Comparison of ENCODE assay signal across 9 cellular contexts in the genomic region with DNA sequence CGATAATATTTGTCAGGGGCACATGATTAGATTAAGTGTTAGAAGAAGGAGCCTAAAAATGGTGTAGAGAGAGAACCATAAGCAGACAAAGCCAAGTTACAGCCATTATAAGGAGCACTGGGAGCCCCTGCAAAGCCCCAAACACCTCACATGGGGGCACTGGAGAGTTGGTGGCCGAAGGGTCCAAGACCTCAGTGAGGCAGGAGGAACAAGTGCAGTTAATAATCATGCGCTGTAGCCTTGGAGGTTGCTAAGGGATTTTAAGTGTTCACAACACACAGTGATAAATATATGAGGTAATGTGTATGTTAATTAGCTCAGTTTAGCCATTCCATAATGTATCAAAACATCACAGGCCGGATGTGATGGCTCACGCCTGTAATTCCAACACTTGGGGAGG. TPM values are rescaled to one million over a fixed set of nuclear protein-coding genes. Genes with fewer than 3 reads are reported as not detected.
DNase-seq lines count a peak whose midpoint lies in the region; ATAC-seq and TF ChIP-seq lines count a peak whose summit lies in the region.
"Had no signal": no experiment of that assay in that cellular context is flagged by ENCODE, and none has a peak within 500 bp of the region (broad histone marks: within the 10 kb centered on the region; RNA-seq: fewer than 3 reads in every experiment).

No MANE protein-coding gene starts in this region.

- TF ChIP-seq EP300 in transverse colon (IDR thresholded peaks at IDR 0.05; ENCODE audit: low read depth): no peak

- H3K27ac ChIP-seq in OCI-LY7 (ENCODE audit: low read depth, low read length, poor library complexity, severe bottlenecking) (no peak overlapping the region), transverse colon (no peak overlapping the region)

- H3K9me3 ChIP-seq in OCI-LY7 (ENCODE audit: low read length) (no peaks in the 10 kb centered on the region), transverse colon (no peaks in the 10 kb centered on the region)

- no peak overlapping the region for H2AFZ ChIP-seq in OCI-LY7 (ENCODE audit: low read length)

- peaks cover 56% of the 10 kb centered on the region for H3K27me3 Mint-ChIP-seq in activated CD4-positive, alpha-beta T cell treated with anti-CD3 and anti-CD28 coated beads, Interleukin-2, amount 10 ng/mL, durations not matched to agents 24 days and 14 days

- no peaks in the 10 kb centered on the region for H3K36me3 ChIP-seq in OCI-LY7 (ENCODE audit: insufficient read depth, low read length)
- H3K36me3 ChIP-seq in transverse colon: no peaks in the 10 kb centered on the region

- H3K4me3 ChIP-seq in OCI-LY7 (ENCODE audit: low read depth, low read length, poor library complexity, severe bottlenecking): no peak overlapping the region
- H3K4me3 ChIP-seq in fibroblast of villous mesenchyme (ENCODE audit: low read depth, low read length): no peak overlapping the region
- no peak overlapping the region for H3K4me3 ChIP-seq in transverse colon

- no peaks in the 10 kb centered on the region for H4K20me1 ChIP-seq in OCI-LY7 (ENCODE audit: insufficient read depth, low read length)

- no peaks in the 10 kb centered on the region for H3K79me2 ChIP-seq in OCI-LY7 (ENCODE audit: insufficient read depth, low read depth, low read length)

- no peaks in the 10 kb centered on the region for H3K4me1 Mint-ChIP-seq in activated CD4-positive, alpha-beta T cell treated with anti-CD3 and anti-CD28 coated beads, Interleukin-2, amount 10 ng/mL, durations not matched to agents 24 days and 14 days
- H3K4me1 Mint-ChIP-seq: CD14-positive monocyte had no signal

- H3K4me3 Mint-ChIP-seq in activated CD4-positive, alpha-beta T cell treated with anti-CD3 and anti-CD28 coated beads, Interleukin-2, amount 10 ng/mL, durations not matched to agents 24 days and 14 days: no peak overlapping the region
- H3K4me3 Mint-ChIP-seq: CD14-positive monocyte had no signal

- H3K36me3 Mint-ChIP-seq in activated CD4-positive, alpha-beta T cell treated with anti-CD3 and anti-CD28 coated beads, Interleukin-2, amount 10 ng/mL, durations not matched to agents 24 days and 14 days (ENCODE audit: low read depth): no peaks in the 10 kb centered on the region
- H3K36me3 Mint-ChIP-seq: CD14-positive monocyte had no signal

- TF ChIP-seq CTCF in OCI-LY7 (conservative IDR thresholded peaks at IDR 0.05; ENCODE audit: low read length) (0 out of 2 replicates have a peak, but pooled peaks have one; percentile 15), fibroblast of villous mesenchyme (IDR thresholded peaks at IDR 0.05; ENCODE audit: insufficient read depth, low read depth, low read length) (peak; percentile 57), transverse colon (IDR thresholded peaks at IDR 0.05) (peak in 3 of 5 experiments; percentile 18 to 19 (median 19))

- H3K27me3 ChIP-seq in transverse colon: no peaks in the 10 kb centered on the region

- in situ Hi-C loops in transverse colon (cut with MboI; ENCODE audit: low pct_ligation_motif_present in 1 of 4, low pct_unique_long_range_greater_than_20kb in 1 of 4, low sequenced_read_pairs in 3 of 4): no loop called here

- H3K27ac Mint-ChIP-seq in activated CD4-positive, alpha-beta T cell treated with anti-CD3 and anti-CD28 coated beads, Interleukin-2, amount 10 ng/mL, durations not matched to agents 24 days and 14 days: peak overlapping the region; percentile 18
- H3K27ac Mint-ChIP-seq: CD14-positive monocyte had no signal

- no peaks in the 10 kb centered on the region for H3K4me1 ChIP-seq in OCI-LY7 (ENCODE audit: insufficient read depth, low read length, poor library complexity, severe bottlenecking)
- no peaks in the 10 kb centered on the region for H3K4me1 ChIP-seq in transverse colon

- H3K4me2 ChIP-seq in OCI-LY7 (ENCODE audit: low read length): no peak overlapping the region

- no peak for ATAC-seq in GM21526 (IDR thresholded peaks at IDR 0.05; ENCODE audit: low FRiP score, unreplicated experiment)

- CTCF ChIA-PET in OCI-LY7 (lab: Charles Lee; ENCODE audit: unreplicated experiment): no interaction called here

- POLR2A ChIA-PET in OCI-LY7 (lab: Charles Lee): no interaction called here

- no peak for DNase-seq in activated CD4-positive, alpha-beta T cell treated with anti-CD3 and anti-CD28 coated beads, Interleukin-2, amount 10 ng/mL, durations not matched to agents 24 days and 14 days
- no peak for DNase-seq in activated CD4-positive, alpha-beta T cell treated with anti-CD3 and anti-CD28 coated beads for 1 hour
- DNase-seq in OCI-LY7 (ENCODE audit: low spot score) (no peak), fibroblast of villous mesenchyme (ENCODE audit: low read depth) (peak; percentile 31), transverse colon (no peak), putamen (ENCODE audit: low spot score) (no peak), SKM-1 (lab: John Stamatoyannopoulos, UW; ENCODE audit: unreplicated experiment) (no peak)

- no TSS peak for BruUV-seq in OCI-LY7 (replicated peaks; lab: Mats Ljungman, UMichigan)

- intact Hi-C loops in activated CD4-positive, alpha-beta T cell treated with anti-CD3 and anti-CD28 coated beads, Interleukin-2, amount 10 ng/mL, durations not matched to agents 24 days and 14 days (cut with micrococcal nuclease): no loop called here
- intact Hi-C loops in OCI-LY7 (cut with micrococcal nuclease; ENCODE audit: unreplicated experiment) (no loop called here), transverse colon (cut with DNase I; ENCODE audit: low total_unique reads) (no loop called here)

- 45 to 62% methylated on average over 2 to 5 of the region's 5 CpGs for WGBS in transverse colon (ENCODE audit: low coverage in 1 of 2), 2 donors

- TF ChIP-seq POLR2A in transverse colon (IDR thresholded peaks at IDR 0.05): no peak

- H3K9me3 Mint-ChIP-seq in activated CD4-positive, alpha-beta T cell treated with anti-CD3 and anti-CD28 coated beads, Interleukin-2, amount 10 ng/mL, durations not matched to agents 24 days and 14 days: no peaks in the 10 kb centered on the region

- no peaks in the 10 kb centered on the region for H3K9me2 ChIP-seq in OCI-LY7 (ENCODE audit: insufficient read depth, low read length)

RNA-seq across cellular contexts. Expression of a gene that starts 54.4 kb away (rescaled TPM):
- total RNA-seq in activated CD4-positive, alpha-beta T cell treated with anti-CD3 and anti-CD28 coated beads, Interleukin-2, amount 10 ng/mL, durations not matched to agents 24 days and 14 days: 4.7 and 5.0 TPM in 2 replicates
- not detected in 2 replicates for total RNA-seq in OCI-LY7 (2014; rRNA removed; shearing (Covaris generic))
- total RNA-seq in OCI-LY7 (2022): not detected in 2 replicates
- 39.6 and 48.8 TPM in 2 replicates for total RNA-seq in fibroblast of villous mesenchyme
- 10 to 100 TPM in 3 of 4 donors, 1 to 10 TPM in 1; 7.8 to 56.9 (median 13.8) TPM for total RNA-seq in transverse colon

RNA-seq across cellular contexts. Expression of a gene that starts 57.7 kb away (rescaled TPM):
- total RNA-seq in activated CD4-positive, alpha-beta T cell treated with anti-CD3 and anti-CD28 coated beads, Interleukin-2, amount 10 ng/mL, durations not matched to agents 24 days and 14 days: 90.5 and 91.8 TPM in 2 replicates
- total RNA-seq in OCI-LY7 (2014; rRNA removed; shearing (Covaris generic)): 0.36 and 0.95 TPM in 2 replicates
- total RNA-seq in OCI-LY7 (2022) (2.8 and 3.4 TPM in 2 replicates), fibroblast of villous mesenchyme (under 0.01 TPM in 1 of 2 replicates, not detected in the other), transverse colon (10 to 100 TPM in 1 of 4 donors, 1 to 10 TPM in 3; 2.6 to 15.3 (median 4.9) TPM)
